ENCODE assay signal across 26 cellular contexts in genomic region chr6:93794161-93794560, GRCh38.
"Had no signal": no experiment of that assay in that cellular context is flagged by ENCODE, and none has a peak within 500 bp of the region (broad histone marks: within the 10 kb centered on the region; RNA-seq: fewer than 3 reads in every experiment).

No MANE protein-coding gene starts in this region.

- H3K4me3 ChIP-seq: cardiac muscle cell, heart right ventricle, left lung, lung, neural progenitor cell, ovary, prostate gland, right atrium auricular region, skin epidermis, tibial artery had no signal

- H3K36me3 ChIP-seq: cardiac muscle cell, heart right ventricle, left lung, neural progenitor cell, ovary, prostate gland, right atrium auricular region, tibial artery had no signal

- H3K9ac ChIP-seq: neural progenitor cell had no signal

- H3K27ac Mint-ChIP-seq: activated B cell treated with CpG ODN at 0.5 μM for 24 hours; activated CD4-positive, alpha-beta memory T cell treated with anti-CD3 and anti-CD28 coated beads for 36 hours; activated CD4-positive, alpha-beta T cell treated with anti-CD3 and anti-CD28 coated beads for 36 hours; activated naive CD4-positive, alpha-beta T cell treated with anti-CD3 and anti-CD28 coated beads, Interleukin-2, amount 10 ng/mL, durations not matched to agents 7 days and 5 days; activated T-cell treated with anti-CD3 and anti-CD28 coated beads, Interleukin-2, amount 50 U/mL, for 72 hours; naive thymus-derived CD4-positive, alpha-beta T cell; neural progenitor cell; stimulated activated effector memory CD8-positive, alpha-beta T cell treated with anti-CD3 and anti-CD28 coated beads, Interleukin-12 subunit alpha, Interleukin-12 subunit beta, amount 100 ng/mL, for 72 hours; stimulated activated naive CD8-positive, alpha-beta T cell treated with anti-CD3 and anti-CD28 coated beads, Interleukin-15, amount 100 ng/mL, for 72 hours; T-helper 17 cell had no signal

- H3K4me1 ChIP-seq: heart right ventricle, left lung, prostate gland, right atrium auricular region, tibial artery had no signal

- H3K27me3 Mint-ChIP-seq: activated B cell treated with CpG ODN at 0.5 μM for 24 hours; activated CD4-positive, alpha-beta memory T cell treated with anti-CD3 and anti-CD28 coated beads for 36 hours; activated CD4-positive, alpha-beta T cell treated with anti-CD3 and anti-CD28 coated beads for 36 hours; activated naive CD4-positive, alpha-beta T cell treated with anti-CD3 and anti-CD28 coated beads, Interleukin-2, amount 10 ng/mL, durations not matched to agents 7 days and 5 days; naive thymus-derived CD4-positive, alpha-beta T cell; stimulated activated naive CD8-positive, alpha-beta T cell treated with anti-CD3 and anti-CD28 coated beads, Interleukin-15, amount 100 ng/mL, for 72 hours; T-helper 17 cell had no signal

- H3K4me2 ChIP-seq: neural progenitor cell had no signal

- H3K4me1 Mint-ChIP-seq: activated B cell treated with CpG ODN at 0.5 μM for 24 hours; activated CD4-positive, alpha-beta T cell treated with anti-CD3 and anti-CD28 coated beads for 36 hours; activated naive CD4-positive, alpha-beta T cell treated with anti-CD3 and anti-CD28 coated beads, Interleukin-2, amount 10 ng/mL, durations not matched to agents 7 days and 5 days; naive thymus-derived CD4-positive, alpha-beta T cell; neural progenitor cell; stimulated activated effector memory CD8-positive, alpha-beta T cell treated with anti-CD3 and anti-CD28 coated beads, Interleukin-12 subunit alpha, Interleukin-12 subunit beta, amount 100 ng/mL, for 72 hours; stimulated activated naive CD8-positive, alpha-beta T cell treated with anti-CD3 and anti-CD28 coated beads, Interleukin-15, amount 100 ng/mL, for 72 hours; T-helper 17 cell had no signal

- H3K27ac ChIP-seq: cardiac muscle cell, heart right ventricle, left lung, neural progenitor cell, ovary, prostate gland, right atrium auricular region, skin epidermis, tibial artery had no signal

- H3K4me3 Mint-ChIP-seq: activated B cell treated with CpG ODN at 0.5 μM for 24 hours; activated CD4-positive, alpha-beta memory T cell treated with anti-CD3 and anti-CD28 coated beads for 36 hours; activated CD4-positive, alpha-beta T cell treated with anti-CD3 and anti-CD28 coated beads for 36 hours; activated naive CD4-positive, alpha-beta T cell treated with anti-CD3 and anti-CD28 coated beads, Interleukin-2, amount 10 ng/mL, durations not matched to agents 7 days and 5 days; activated T-cell treated with anti-CD3 and anti-CD28 coated beads, Interleukin-2, amount 50 U/mL, for 72 hours; naive thymus-derived CD4-positive, alpha-beta T cell; neural progenitor cell; stimulated activated effector memory CD8-positive, alpha-beta T cell treated with anti-CD3 and anti-CD28 coated beads, Interleukin-12 subunit alpha, Interleukin-12 subunit beta, amount 100 ng/mL, for 72 hours; stimulated activated naive CD8-positive, alpha-beta T cell treated with anti-CD3 and anti-CD28 coated beads, Interleukin-15, amount 100 ng/mL, for 72 hours; T-helper 17 cell had no signal

- H2AFZ ChIP-seq: neural progenitor cell had no signal

- H3K27me3 ChIP-seq: cardiac muscle cell, heart right ventricle, left lung, neural progenitor cell, ovary, right atrium auricular region, tibial artery had no signal

- DNase-seq: activated B cell treated with CpG ODN at 0.5 μM for 24 hours; activated CD4-positive, alpha-beta memory T cell treated with anti-CD3 and anti-CD28 coated beads for 36 hours; activated CD4-positive, alpha-beta T cell treated with anti-CD3 and anti-CD28 coated beads for 36 hours; activated effector memory CD4-positive, alpha-beta T cell treated with Interleukin-2 at 50 U/mL for 16 hours; activated naive CD4-positive, alpha-beta T cell treated with anti-CD3 and anti-CD28 coated beads, Interleukin-2, amount 10 ng/mL, durations not matched to agents 7 days and 5 days; activated T-cell treated with anti-CD3 and anti-CD28 coated beads, Interleukin-2, amount 50 U/mL, for 72 hours; amygdala; dermis blood vessel endothelial cell; effector CD8-positive, alpha-beta T cell; heart right ventricle; left lung; naive thymus-derived CD4-positive, alpha-beta T cell; ovary; stimulated activated CD4-positive, alpha-beta T cell treated with anti-CD3 and anti-CD28 coated beads, Interleukin-2, amount 100 ng/mL, for 24 hours; stimulated activated naive CD8-positive, alpha-beta T cell treated with anti-CD3 and anti-CD28 coated beads, Interleukin-15, amount 100 ng/mL, for 72 hours; SW 1271; T-helper 17 cell; tibial artery had no signal

- H3K9me3 Mint-ChIP-seq: activated B cell treated with CpG ODN at 0.5 μM for 24 hours, neural progenitor cell had no signal

- ATAC-seq: activated CD4-positive, alpha-beta T cell treated with anti-CD3 and anti-CD28 coated beads for 36 hours; activated T-cell treated with anti-CD3 and anti-CD28 coated beads, Interleukin-2, amount 50 U/mL, for 72 hours; esophagus mucosa; heart right ventricle; left lung; naive thymus-derived CD4-positive, alpha-beta T cell; stimulated activated effector memory CD8-positive, alpha-beta T cell treated with anti-CD3 and anti-CD28 coated beads, Interleukin-12 subunit alpha, Interleukin-12 subunit beta, amount 100 ng/mL, for 72 hours; stimulated activated naive CD8-positive, alpha-beta T cell treated with anti-CD3 and anti-CD28 coated beads, Interleukin-15, amount 100 ng/mL, for 72 hours; T-helper 17 cell had no signal

- H3K9me3 ChIP-seq: heart right ventricle, left lung, ovary, prostate gland, right atrium auricular region, tibial artery had no signal

- H3K36me3 Mint-ChIP-seq: activated CD4-positive, alpha-beta memory T cell treated with anti-CD3 and anti-CD28 coated beads for 36 hours; activated naive CD4-positive, alpha-beta T cell treated with anti-CD3 and anti-CD28 coated beads, Interleukin-2, amount 10 ng/mL, durations not matched to agents 7 days and 5 days; naive thymus-derived CD4-positive, alpha-beta T cell; neural progenitor cell; stimulated activated effector memory CD8-positive, alpha-beta T cell treated with anti-CD3 and anti-CD28 coated beads, Interleukin-12 subunit alpha, Interleukin-12 subunit beta, amount 100 ng/mL, for 72 hours had no signal
